Comparison of ENCODE assay signal across 25 cellular contexts in the genomic region with DNA sequence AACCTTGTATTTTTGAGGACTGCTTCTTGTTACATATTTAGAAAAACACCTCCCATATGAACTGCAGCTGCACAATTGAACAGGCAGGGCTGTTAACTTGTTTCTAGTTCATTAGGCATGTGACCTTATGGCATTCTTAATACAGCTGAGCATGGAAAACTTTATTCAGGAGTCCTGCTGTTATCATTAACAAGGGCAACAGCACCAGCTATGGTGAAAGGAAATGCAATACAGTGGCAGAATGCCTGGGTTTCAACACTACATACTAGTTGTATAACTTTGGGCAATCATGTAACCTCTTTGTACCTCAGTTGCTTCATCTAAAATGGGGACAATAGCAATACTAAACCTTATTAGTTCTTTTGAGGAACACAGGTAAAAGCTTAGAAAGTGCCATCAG.
DNase-seq lines count a peak whose midpoint lies in the region; ATAC-seq, FAIRE-seq and TF ChIP-seq lines count a peak whose summit lies in the region.
"Had no signal": no experiment of that assay in that cellular context is flagged by ENCODE, and none has a peak within 500 bp of the region (broad histone marks: within the 10 kb centered on the region; RNA-seq: fewer than 3 reads in every experiment).

No MANE protein-coding gene starts in this region.

- H3K79me2 ChIP-seq in HepG2 (ENCODE audit: insufficient read depth, low read length), result no peaks in the 10 kb centered on the region

- ATAC-seq in HepG2 (no peak), right lobe of liver (peak; percentile 77 to 93 (median 84)), GM21717 (IDR thresholded peaks at IDR 0.05; ENCODE audit: unreplicated experiment) (no peak)
- no peak for ATAC-seq in stimulated activated memory B cell treated with anti-CD40 and anti-IgM and Interleukin-4, amounts not matched to agents 10 μg/mL and 1 μg/mL and 100 μg/mL, for 72 hours
- ATAC-seq: GM23338 had no signal

- H3K27ac ChIP-seq in liver (ENCODE audit: low read depth in 1 of 2, low read length in 2 of 2), result peak overlapping the region in 1 of 2 donors; percentile 0
- no peak overlapping the region for H3K27ac ChIP-seq in HepG2 (ENCODE audit: extremely low read length, insufficient read depth, low read length)
- H3K27ac ChIP-seq in right lobe of liver, result peak overlapping the region in 1 of 3 donors; percentile 54
- H3K27ac ChIP-seq: SJSA1 had no signal

- no TSS peak for BruUV-seq in HepG2 (replicated peaks; lab: Mats Ljungman, UMichigan)

- TF ChIP-seq EP300 in HepG2 (IDR thresholded peaks at IDR 0.05; ENCODE audit: low read depth in 2 of 2, low read length in 2 of 2), result no peak
- TF ChIP-seq EP300 in HepG2 (CRISPR knock-in tag; IDR thresholded peaks at IDR 0.05; ENCODE audit: borderline replicate concordance), result no peak

- no peak overlapping the region for H3K9ac ChIP-seq in liver (ENCODE audit: low read depth in 1 of 2, low read length in 2 of 2)
- no peak overlapping the region for H3K9ac ChIP-seq in HepG2 (ENCODE audit: insufficient read depth, low read depth, low read length)

- H3K4me3 ChIP-seq in liver (ENCODE audit: low read depth in 1 of 3, low read length in 3 of 3) (no peak overlapping the region), HepG2 (replicated peaks in 1 of 3; ENCODE audit: insufficient read depth in 1 of 3, low read depth in 2 of 3, low read length in 3 of 3) (no peak overlapping the region), right lobe of liver (no peak overlapping the region)
- H3K4me3 ChIP-seq: GM23338, SJSA1 had no signal

- H3K27me3 ChIP-seq in liver (ENCODE audit: control insufficient read depth in 4 of 4, insufficient read depth in 4 of 4, low read length in 3 of 4), result no peaks in the 10 kb centered on the region
- no peaks in the 10 kb centered on the region for H3K27me3 ChIP-seq in HepG2 (ENCODE audit: control insufficient read depth in 1 of 2, insufficient read depth in 2 of 2, low read length in 2 of 2)
- no peaks in the 10 kb centered on the region for H3K27me3 ChIP-seq in right lobe of liver
- H3K27me3 ChIP-seq: BE2C, SJSA1 had no signal

- peak; percentile 46 to 66 for TF ChIP-seq RAD21 in liver (IDR thresholded peaks at IDR 0.05)
- no peak for TF ChIP-seq RAD21 in HepG2 (CRISPR knock-in tag; IDR thresholded peaks at IDR 0.05)

- no peak for TF ChIP-seq POLR2A in HepG2 (IDR thresholded peaks at IDR 0.05; ENCODE audit: insufficient read depth in 1 of 2, low read depth in 2 of 2, low read length in 2 of 2)
- no peak for TF ChIP-seq POLR2A in right lobe of liver (IDR thresholded peaks at IDR 0.05)

- TF ChIP-seq CTCF in liver (IDR thresholded peaks at IDR 0.05; ENCODE audit: low read depth, low read length, missing input control) (no peak), HepG2 (CRISPR knock-in tag; IDR thresholded peaks at IDR 0.05) (no peak), right lobe of liver (IDR thresholded peaks at IDR 0.05) (peak in 2 of 4 donors; percentile 5 to 11)

- CTCF ChIA-PET in HepG2 (lab: Yijun Ruan, JAX; ENCODE audit: low intra/inter-chr PET ratio, low total read pairs), result no interaction called here

- no peaks in the 10 kb centered on the region for H4K20me1 ChIP-seq in HepG2 (ENCODE audit: insufficient read depth, low read length)

- DNase-seq in HepG2 (ENCODE audit: low spot score), result no peak
- DNase-seq in MV-4-11 (lab: John Stamatoyannopoulos, UW), result peak; percentile 4
- peak in 1 of 3 donors; percentile 78 for DNase-seq in right lobe of liver
- DNase-seq in A172 (ENCODE audit: low spot score), result no peak
- DNase-seq in nucleus accumbens (lab: John Stamatoyannopoulos, UW), result no peak
- DNase-seq: ACHN; BE2C; CD4-positive, CD25-positive, alpha-beta regulatory T cell; DMS153; DND-41; H9; NCI-H1105 treated with DMSO at 0.1 percent for 48 hours; NCI-H146; NCI-H1930; NCI-H2107; NCI-H446 treated with DMSO at 0.1 percent for 48 hours; NCI-H526; NCI-H82; Right ventricle myocardium superior; RPMI8226 had no signal

- H3K27ac Mint-ChIP-seq in stimulated activated memory B cell treated with anti-CD40 and anti-IgM and Interleukin-4, amounts not matched to agents 10 μg/mL and 1 μg/mL and 100 μg/mL, for 72 hours, result peak overlapping the region; percentile 39
- H3K27ac Mint-ChIP-seq: CD4-positive, CD25-positive, alpha-beta regulatory T cell; GM23338; H9 had no signal

- no peak overlapping the region for H3K4me3 Mint-ChIP-seq in stimulated activated memory B cell treated with anti-CD40 and anti-IgM and Interleukin-4, amounts not matched to agents 10 μg/mL and 1 μg/mL and 100 μg/mL, for 72 hours
- H3K4me3 Mint-ChIP-seq: CD4-positive, CD25-positive, alpha-beta regulatory T cell; GM23338; H9 had no signal

- intact Hi-C loops in HepG2 (cut with micrococcal nuclease; ENCODE audit: unreplicated experiment), result no loop called here
- intact Hi-C loops in right lobe of liver (cut with DNase I), result no loop called here

- no peak overlapping the region for H3K4me2 ChIP-seq in HepG2 (ENCODE audit: low read depth, low read length)
- H3K4me2 ChIP-seq: GM23338 had no signal

- peaks cover 30% of the 10 kb centered on the region for H3K4me1 Mint-ChIP-seq in stimulated activated memory B cell treated with anti-CD40 and anti-IgM and Interleukin-4, amounts not matched to agents 10 μg/mL and 1 μg/mL and 100 μg/mL, for 72 hours

- H3K9me3 ChIP-seq in liver (ENCODE audit: control insufficient read depth in 4 of 4, low read length in 3 of 4) (no peaks in the 10 kb centered on the region), HepG2 (ENCODE audit: low read length) (no peaks in the 10 kb centered on the region), right lobe of liver (no peaks in the 10 kb centered on the region)
- H3K9me3 ChIP-seq: BE2C, SJSA1 had no signal

- H3K27me3 Mint-ChIP-seq in stimulated activated memory B cell treated with anti-CD40 and anti-IgM and Interleukin-4, amounts not matched to agents 10 μg/mL and 1 μg/mL and 100 μg/mL, for 72 hours, result no peaks in the 10 kb centered on the region
- H3K27me3 Mint-ChIP-seq: CD4-positive, CD25-positive, alpha-beta regulatory T cell had no signal

- FAIRE-seq in HepG2 (lab: Jason Lieb, UNC), result no peak

- H3K36me3 ChIP-seq in liver (ENCODE audit: control insufficient read depth in 4 of 4, insufficient read depth in 3 of 4, low read depth in 1 of 4, low read length in 3 of 4) (peaks cover 0 to 2% (median 0%) of the 10 kb centered on the region in 4 donors), HepG2 (replicated peaks in 1 of 2; ENCODE audit: control insufficient read depth in 1 of 2, insufficient read depth in 2 of 2, low read length in 2 of 2) (peaks cover 0 to 20% of the 10 kb centered on the region in 2 experiments; a peak in 2 of 5 replicates), right lobe of liver (no peaks in the 10 kb centered on the region)

- POLR2A ChIA-PET in HepG2 (lab: Yijun Ruan, JAX), result no interaction called here

- no peaks in the 10 kb centered on the region for H3K9me3 Mint-ChIP-seq in stimulated activated memory B cell treated with anti-CD40 and anti-IgM and Interleukin-4, amounts not matched to agents 10 μg/mL and 1 μg/mL and 100 μg/mL, for 72 hours
- H3K9me3 Mint-ChIP-seq: GM23338, H9 had no signal

- in situ Hi-C loops in HepG2 (cut with HindIII; ENCODE audit: extremely low pct_ligation_motif_present, low pct_unique_long_range_greater_than_20kb), result no loop called here

- H3K36me3 Mint-ChIP-seq in stimulated activated memory B cell treated with anti-CD40 and anti-IgM and Interleukin-4, amounts not matched to agents 10 μg/mL and 1 μg/mL and 100 μg/mL, for 72 hours, result peaks cover 62% of the 10 kb centered on the region

- H2AFZ ChIP-seq in HepG2 (ENCODE audit: low read length), result no peak overlapping the region
- H2AFZ ChIP-seq: GM23338 had no signal

- H3K4me1 ChIP-seq in liver (ENCODE audit: control insufficient read depth in 4 of 4, insufficient read depth in 4 of 4, low read length in 3 of 4) (peaks cover 0 to 11% (median 7%) of the 10 kb centered on the region in 4 donors), HepG2 (ENCODE audit: insufficient read depth, low read length) (no peaks in the 10 kb centered on the region), right lobe of liver (peaks cover 0 to 13% (median 0%) of the 10 kb centered on the region in 4 donors)
- H3K4me1 ChIP-seq: BE2C, SJSA1 had no signal

TF ChIP-seq in liver, 16 proteins besides CTCF, POLR2A, EP300 and RAD21 (continues in another document):
- peak; percentile 59 for TF ChIP-seq HNF4G (IDR thresholded peaks at IDR 0.05)

TF ChIP-seq in HepG2, 621 proteins besides CTCF, POLR2A, EP300 and RAD21:
- TF ChIP-seq, protein P1, sequence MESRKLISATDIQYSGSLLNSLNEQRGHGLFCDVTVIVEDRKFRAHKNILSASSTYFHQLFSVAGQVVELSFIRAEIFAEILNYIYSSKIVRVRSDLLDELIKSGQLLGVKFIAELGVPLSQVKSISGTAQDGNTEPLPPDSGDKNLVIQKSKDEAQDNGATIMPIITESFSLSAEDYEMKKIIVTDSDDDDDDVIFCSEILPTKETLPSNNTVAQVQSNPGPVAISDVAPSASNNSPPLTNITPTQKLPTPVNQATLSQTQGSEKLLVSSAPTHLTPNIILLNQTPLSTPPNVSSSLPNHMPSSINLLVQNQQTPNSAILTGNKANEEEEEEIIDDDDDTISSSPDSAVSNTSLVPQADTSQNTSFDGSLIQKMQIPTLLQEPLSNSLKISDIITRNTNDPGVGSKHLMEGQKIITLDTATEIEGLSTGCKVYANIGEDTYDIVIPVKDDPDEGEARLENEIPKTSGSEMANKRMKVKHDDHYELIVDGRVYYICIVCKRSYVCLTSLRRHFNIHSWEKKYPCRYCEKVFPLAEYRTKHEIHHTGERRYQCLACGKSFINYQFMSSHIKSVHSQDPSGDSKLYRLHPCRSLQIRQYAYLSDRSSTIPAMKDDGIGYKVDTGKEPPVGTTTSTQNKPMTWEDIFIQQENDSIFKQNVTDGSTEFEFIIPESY (CRISPR knock-in tag; IDR thresholded peaks at IDR 0.05), result no peak
- no peak for TF ChIP-seq RCOR2 (CRISPR knock-in tag; IDR thresholded peaks at IDR 0.05)
- no peak for TF ChIP-seq ZNF674 (CRISPR knock-in tag; IDR thresholded peaks at IDR 0.05; ENCODE audit: low read depth)
- no peak for TF ChIP-seq RELA (CRISPR knock-in tag; IDR thresholded peaks at IDR 0.05)
- TF ChIP-seq, protein P2, sequence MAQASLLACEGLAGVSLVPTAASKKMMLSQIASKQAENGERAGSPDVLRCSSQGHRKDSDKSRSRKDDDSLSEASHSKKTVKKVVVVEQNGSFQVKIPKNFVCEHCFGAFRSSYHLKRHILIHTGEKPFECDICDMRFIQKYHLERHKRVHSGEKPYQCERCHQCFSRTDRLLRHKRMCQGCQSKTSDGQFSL (CRISPR knock-in tag; IDR thresholded peaks at IDR 0.05), result no peak
- no peak for TF ChIP-seq KLF16 (CRISPR knock-in tag; IDR thresholded peaks at IDR 0.05)
- no peak for TF ChIP-seq FOXK1 (CRISPR knock-in tag; IDR thresholded peaks at IDR 0.05; ENCODE audit: borderline replicate concordance, low read depth)
- no peak for TF ChIP-seq NR1H2 (CRISPR knock-in tag; IDR thresholded peaks at IDR 0.05; ENCODE audit: borderline replicate concordance, low read depth)
- no peak for TF ChIP-seq MAF1 (CRISPR knock-in tag; IDR thresholded peaks at IDR 0.05; ENCODE audit: borderline replicate concordance)
- TF ChIP-seq GPN1 (CRISPR knock-in tag; IDR thresholded peaks at IDR 0.05; ENCODE audit: borderline replicate concordance), result no peak
TF ChIP-seq in HepG2: peak in this region for 0.

Comparison
In these comparisons a context has a peak if more than half of its experiments do, and no peak if none do; other contexts are left out.
1. ATAC-seq: peak in right lobe of liver (4 of 4); none in HepG2 (single experiment), stimulated activated memory B cell treated with anti-CD40 and anti-IgM and Interleukin-4, amounts not matched to agents 10 μg/mL and 1 μg/mL and 100 μg/mL, for 72 hours (single experiment) and GM21717 (single experiment).